In genomic region chr2:225894240-225894980, GRCh38 we compare ENCODE assay signal across 12 cellular contexts.
A peak's percentile ranks its signal among the peaks of the same experiment; 100 is the strongest.
DNase-seq lines count a peak whose midpoint lies in the region; ATAC-seq and TF ChIP-seq lines count a peak whose summit lies in the region.
"Had no signal": no experiment of that assay in that cellular context is flagged by ENCODE, and none has a peak within 500 bp of the region (broad histone marks: within the 10 kb centered on the region; RNA-seq: fewer than 3 reads in every experiment).

No MANE protein-coding gene starts in this region.

- no peaks in the 10 kb centered on the region for H3K36me3 ChIP-seq in mesodermal cell (ENCODE audit: control insufficient read depth, insufficient read depth, low read length)
- no peaks in the 10 kb centered on the region for H3K36me3 ChIP-seq in WERI-Rb-1
- H3K36me3 ChIP-seq: colonic mucosa had no signal

- no peak for ATAC-seq in stimulated activated naive CD8-positive, alpha-beta T cell treated with anti-CD3 and anti-CD28 coated beads, Interleukin-15, Interleukin-2, amounts not matched to agents 100 U/mL and 50 U/mL, for 24 hours
- ATAC-seq: stimulated activated memory B cell treated with anti-CD40 and anti-IgM and Interleukin-4, amounts not matched to agents 10 μg/mL and 1 μg/mL and 100 μg/mL, for 72 hours had no signal

- DNase-seq in AG09319 (ENCODE audit: extremely low read depth, low read depth) (peak; percentile 15), NCI-H226 (peak; percentile 55), dedifferentiated amniotic fluid mesenchymal stem cell (ENCODE audit: extremely low spot score) (peak; percentile 81), WERI-Rb-1 (no peak), AML-193 (lab: John Stamatoyannopoulos, UW) (no peak), KG1 (lab: John Stamatoyannopoulos, UW) (no peak)
- no peak for DNase-seq in stimulated activated naive CD8-positive, alpha-beta T cell treated with anti-CD3 and anti-CD28 coated beads, Interleukin-15, Interleukin-2, amounts not matched to agents 100 U/mL and 50 U/mL, for 24 hours
- DNase-seq: CD8-positive, alpha-beta memory T cell; colonic mucosa; NCI-H2081 had no signal

- 100% methylated on average over 1 of the region's 4 CpGs; no CpG with 5 or more reads in 1 of the 2 experiments for WGBS in mesodermal cell (ENCODE audit: insufficient coverage in 2 of 2), 2 experiments

- TF ChIP-seq CTCF in AG09319 (IDR thresholded peaks at IDR 0.05; ENCODE audit: low read depth, low read length), result no peak
- TF ChIP-seq CTCF in WERI-Rb-1 (IDR thresholded peaks at IDR 0.05; ENCODE audit: low read depth, low read length), result no peak

- H3K27me3 ChIP-seq in WERI-Rb-1 (ENCODE audit: insufficient read depth, low read depth, severe bottlenecking), result no peaks in the 10 kb centered on the region
- H3K27me3 ChIP-seq: colonic mucosa had no signal

- H3K4me3 ChIP-seq in mesodermal cell (ENCODE audit: extremely low read depth, insufficient read depth, low read length, poor library complexity, severe bottlenecking) (no peak overlapping the region), WERI-Rb-1 (ENCODE audit: low read depth, low read length) (no peak overlapping the region)
- H3K4me3 ChIP-seq: colonic mucosa had no signal

- H3K27ac ChIP-seq in mesodermal cell (ENCODE audit: low read depth, low read length, severe bottlenecking) (peak overlapping the region; percentile 25), WERI-Rb-1 (no peak overlapping the region)
- H3K27ac ChIP-seq: colonic mucosa had no signal

- H3K4me1 ChIP-seq in mesodermal cell (ENCODE audit: control insufficient read depth, insufficient read depth, low read length, poor library complexity, severe bottlenecking), result peaks cover 4% of the 10 kb centered on the region
- H3K4me1 ChIP-seq: colonic mucosa had no signal

- H3K9me3 ChIP-seq in mesodermal cell (ENCODE audit: control insufficient read depth, low read length) (no peaks in the 10 kb centered on the region), WERI-Rb-1 (ENCODE audit: severe bottlenecking) (no peaks in the 10 kb centered on the region)
- H3K9me3 ChIP-seq: colonic mucosa had no signal

Comparison
In these comparisons a context has a peak if more than half of its experiments do, and no peak if none do; other contexts are left out.
1. DNase-seq: peak in AG09319 (single experiment), NCI-H226 (single experiment) and dedifferentiated amniotic fluid mesenchymal stem cell (single experiment); none in stimulated activated naive CD8-positive, alpha-beta T cell treated with anti-CD3 and anti-CD28 coated beads, Interleukin-15, Interleukin-2, amounts not matched to agents 100 U/mL and 50 U/mL, for 24 hours (single experiment), WERI-Rb-1 (single experiment), AML-193 (0 of 2) and KG1 (single experiment).